2 cellular contexts compared by ENCODE assay signal in the genomic region with DNA sequence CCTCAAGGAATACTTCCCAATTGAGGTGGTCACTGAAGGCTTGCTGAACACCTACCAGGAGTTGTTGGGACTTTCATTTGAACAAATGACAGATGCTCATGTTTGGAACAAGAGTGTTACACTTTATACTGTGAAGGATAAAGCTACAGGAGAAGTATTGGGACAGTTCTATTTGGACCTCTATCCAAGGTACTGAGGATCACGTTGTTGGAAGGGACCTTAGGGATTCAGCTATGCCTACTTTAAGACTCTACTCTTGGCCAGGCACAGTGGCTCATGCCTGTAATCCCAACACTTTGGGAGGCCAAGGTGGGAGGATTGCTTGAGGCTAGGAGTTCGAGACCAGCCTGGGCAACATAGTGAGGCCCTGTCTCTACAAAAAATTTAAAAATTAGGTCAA.
A peak's percentile ranks its signal among the peaks of the same experiment; 100 is the strongest.
TF ChIP-seq lines count a peak whose summit lies in the region.

No MANE protein-coding gene starts in this region.

TF ChIP-seq in HCT116, 20 proteins besides CTCF, POLR2A, EP300 and RAD21:
- TF ChIP-seq, protein P1, sequence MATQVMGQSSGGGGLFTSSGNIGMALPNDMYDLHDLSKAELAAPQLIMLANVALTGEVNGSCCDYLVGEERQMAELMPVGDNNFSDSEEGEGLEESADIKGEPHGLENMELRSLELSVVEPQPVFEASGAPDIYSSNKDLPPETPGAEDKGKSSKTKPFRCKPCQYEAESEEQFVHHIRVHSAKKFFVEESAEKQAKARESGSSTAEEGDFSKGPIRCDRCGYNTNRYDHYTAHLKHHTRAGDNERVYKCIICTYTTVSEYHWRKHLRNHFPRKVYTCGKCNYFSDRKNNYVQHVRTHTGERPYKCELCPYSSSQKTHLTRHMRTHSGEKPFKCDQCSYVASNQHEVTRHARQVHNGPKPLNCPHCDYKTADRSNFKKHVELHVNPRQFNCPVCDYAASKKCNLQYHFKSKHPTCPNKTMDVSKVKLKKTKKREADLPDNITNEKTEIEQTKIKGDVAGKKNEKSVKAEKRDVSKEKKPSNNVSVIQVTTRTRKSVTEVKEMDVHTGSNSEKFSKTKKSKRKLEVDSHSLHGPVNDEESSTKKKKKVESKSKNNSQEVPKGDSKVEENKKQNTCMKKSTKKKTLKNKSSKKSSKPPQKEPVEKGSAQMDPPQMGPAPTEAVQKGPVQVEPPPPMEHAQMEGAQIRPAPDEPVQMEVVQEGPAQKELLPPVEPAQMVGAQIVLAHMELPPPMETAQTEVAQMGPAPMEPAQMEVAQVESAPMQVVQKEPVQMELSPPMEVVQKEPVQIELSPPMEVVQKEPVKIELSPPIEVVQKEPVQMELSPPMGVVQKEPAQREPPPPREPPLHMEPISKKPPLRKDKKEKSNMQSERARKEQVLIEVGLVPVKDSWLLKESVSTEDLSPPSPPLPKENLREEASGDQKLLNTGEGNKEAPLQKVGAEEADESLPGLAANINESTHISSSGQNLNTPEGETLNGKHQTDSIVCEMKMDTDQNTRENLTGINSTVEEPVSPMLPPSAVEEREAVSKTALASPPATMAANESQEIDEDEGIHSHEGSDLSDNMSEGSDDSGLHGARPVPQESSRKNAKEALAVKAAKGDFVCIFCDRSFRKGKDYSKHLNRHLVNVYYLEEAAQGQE (IDR thresholded peaks at IDR 0.05; ENCODE audit: low read depth) = 0 out of 2 replicates have a peak, but pooled peaks have one; percentile 4

TF ChIP-seq in HEK293, 187 proteins besides CTCF, POLR2A, EP300 and RAD21:
- TF ChIP-seq, protein P1 (tag by site-specific recombination; IDR thresholded peaks at IDR 0.05) = peak; percentile 82
